In genomic region chr10:126905776-126906703, GRCh38 we compare ENCODE assay signal across 8 cellular contexts. TPM values are rescaled to one million over a fixed set of nuclear protein-coding genes. Genes with fewer than 3 reads are reported as not detected.
A peak's percentile ranks its signal among the peaks of the same experiment; 100 is the strongest.
DNase-seq lines count a peak whose midpoint lies in the region; ATAC-seq and TF ChIP-seq lines count a peak whose summit lies in the region.

No MANE protein-coding gene starts in this region.

- H3K4me1 ChIP-seq in endodermal cell (ENCODE audit: control insufficient read depth, insufficient read depth, low read length) (no peaks in the 10 kb centered on the region), mesodermal cell (ENCODE audit: control insufficient read depth, insufficient read depth, low read length, poor library complexity, severe bottlenecking) (peaks cover 12% of the 10 kb centered on the region), aorta (ENCODE audit: control insufficient read depth in 1 of 2, insufficient read depth in 2 of 2, low read length in 2 of 2) (no peaks in the 10 kb centered on the region)

- H3K9me3 Mint-ChIP-seq in activated naive CD4-positive, alpha-beta T cell treated with anti-CD3 and anti-CD28 coated beads for 36 hours, result no peaks in the 10 kb centered on the region
- H3K9me3 Mint-ChIP-seq in endodermal cell, result no peaks in the 10 kb centered on the region

- no peaks in the 10 kb centered on the region for H3K27me3 ChIP-seq in endodermal cell (ENCODE audit: control insufficient read depth, insufficient read depth, low read length, poor library complexity, severe bottlenecking)
- H3K27me3 ChIP-seq in aorta (ENCODE audit: control insufficient read depth in 1 of 2, insufficient read depth in 2 of 2, low read length in 1 of 2), result no peaks in the 10 kb centered on the region

- H3K27me3 Mint-ChIP-seq in activated naive CD4-positive, alpha-beta T cell treated with anti-CD3 and anti-CD28 coated beads for 36 hours (ENCODE audit: low read depth), result peaks cover 36% of the 10 kb centered on the region
- H3K27me3 Mint-ChIP-seq in endodermal cell (ENCODE audit: insufficient read depth), result peaks cover 1% of the 10 kb centered on the region

- H3K9ac ChIP-seq in endodermal cell (ENCODE audit: extremely low read depth, low read length, poor library complexity, severe bottlenecking), result peak overlapping the region; percentile 77

- intact Hi-C loops in activated naive CD4-positive, alpha-beta T cell treated with anti-CD3 and anti-CD28 coated beads for 36 hours (cut with micrococcal nuclease), result no loop called here
- intact Hi-C loops in aorta (cut with DNase I), result no loop called here

- WGBS in endodermal cell (ENCODE audit: insufficient coverage in 1 of 2, insufficient read length in 1 of 2), 2 experiments, result 5 to 32% methylated on average over 14 to 81 of the region's 84 CpGs
- 3 to 7% methylated on average over 60 to 75 of the region's 84 CpGs for WGBS in mesodermal cell (ENCODE audit: insufficient coverage in 2 of 2), 2 experiments
- WGBS in aorta, 2 donors, result 11% methylated on average over 65 to 84 of the region's 84 CpGs

- H3K36me3 ChIP-seq in endodermal cell (ENCODE audit: control insufficient read depth, insufficient read depth, low read length) (peaks cover 14% of the 10 kb centered on the region), mesodermal cell (ENCODE audit: control insufficient read depth, insufficient read depth, low read length) (peaks cover 25% of the 10 kb centered on the region), aorta (ENCODE audit: control insufficient read depth in 1 of 2, insufficient read depth in 2 of 2, low read length in 1 of 2) (no peaks in the 10 kb centered on the region)

- H3K4me3 ChIP-seq in endodermal cell (ENCODE audit: low read length), result peak overlapping the region; percentile 83
- H3K4me3 ChIP-seq in mesodermal cell (ENCODE audit: extremely low read depth, insufficient read depth, low read length, poor library complexity, severe bottlenecking), result peak overlapping the region; percentile 60
- H3K4me3 ChIP-seq in aorta (ENCODE audit: low read length in 2 of 2), result peak overlapping the region; percentile 92 to 97

- H3K36me3 Mint-ChIP-seq in activated naive CD4-positive, alpha-beta T cell treated with anti-CD3 and anti-CD28 coated beads for 36 hours (ENCODE audit: low read depth), result no peaks in the 10 kb centered on the region
- peaks cover 38% of the 10 kb centered on the region for H3K36me3 Mint-ChIP-seq in endodermal cell (ENCODE audit: low read depth)

- H3K9me3 ChIP-seq in endodermal cell (ENCODE audit: control insufficient read depth, low read length) (no peaks in the 10 kb centered on the region), mesodermal cell (ENCODE audit: control insufficient read depth, low read length) (no peaks in the 10 kb centered on the region), aorta (ENCODE audit: control insufficient read depth, low read length) (no peaks in the 10 kb centered on the region)

- TF ChIP-seq CTCF in endodermal cell (conservative IDR thresholded peaks at IDR 0.05), result no peak

- H3K4me3 Mint-ChIP-seq in activated naive CD4-positive, alpha-beta T cell treated with anti-CD3 and anti-CD28 coated beads for 36 hours, result peak overlapping the region; percentile 38
- peak overlapping the region; percentile 80 for H3K4me3 Mint-ChIP-seq in endodermal cell

- peak; percentile 34 for ATAC-seq in aorta (ENCODE audit: low FRiP score)
- ATAC-seq in HG03135 (IDR thresholded peaks at IDR 0.05; ENCODE audit: unreplicated experiment), result no peak
- no peak for ATAC-seq in GM21723 (IDR thresholded peaks at IDR 0.05; ENCODE audit: unreplicated experiment)

- H3K27ac Mint-ChIP-seq in activated naive CD4-positive, alpha-beta T cell treated with anti-CD3 and anti-CD28 coated beads for 36 hours, result no peak overlapping the region
- peak overlapping the region; percentile 93 for H3K27ac Mint-ChIP-seq in endodermal cell

- CTCF ChIA-PET in activated naive CD4-positive, alpha-beta T cell treated with anti-CD3 and anti-CD28 coated beads for 36 hours (lab: Charles Lee), result no interaction called here

- H3K27ac ChIP-seq in endodermal cell (ENCODE audit: low read depth, low read length), result peak overlapping the region; percentile 38
- peak overlapping the region; percentile 82 for H3K27ac ChIP-seq in mesodermal cell (ENCODE audit: low read depth, low read length, severe bottlenecking)
- H3K27ac ChIP-seq in aorta (ENCODE audit: low read depth in 1 of 2, low read length in 2 of 2), result peak overlapping the region; percentile 2 to 71

- peaks cover 6% of the 10 kb centered on the region for H3K4me1 Mint-ChIP-seq in activated naive CD4-positive, alpha-beta T cell treated with anti-CD3 and anti-CD28 coated beads for 36 hours (ENCODE audit: low read depth)
- peaks cover 37% of the 10 kb centered on the region for H3K4me1 Mint-ChIP-seq in endodermal cell

- no peak for DNase-seq in activated naive CD4-positive, alpha-beta T cell treated with anti-CD3 and anti-CD28 coated beads for 36 hours
- DNase-seq in activated naive CD4-positive, alpha-beta T cell treated with Interleukin-2 at 50 U/mL for 16 hours, result no peak
- DNase-seq in endodermal cell, result peak; percentile 88
- peak; percentile 50 to 82 for DNase-seq in aorta
- DNase-seq in cerebellum (ENCODE audit: low spot score), result no peak

RNA-seq across cellular contexts. Expression of gene DOCK1, which starts 0.8 kb away (rescaled TPM):
- total RNA-seq in activated naive CD4-positive, alpha-beta T cell treated with anti-CD3 and anti-CD28 coated beads for 36 hours, result under 1 TPM; 0.49 to 0.72 TPM
- total RNA-seq in endodermal cell, result 10 to 100 TPM; 72.4 to 89.3 TPM
- 33.7 TPM for polyA plus RNA-seq in endodermal cell (2013, experiment 1 of 2)
- polyA plus RNA-seq in endodermal cell (2013, experiment 2 of 2), result 35.9 TPM
- polyA plus RNA-seq in mesodermal cell (2013, experiment 1 of 2), result 49.4 TPM
- 48.0 TPM for polyA plus RNA-seq in mesodermal cell (2013, experiment 2 of 2)
- total RNA-seq in aorta, result 10 to 100 TPM; 64.6 to 82.6 TPM
- 10 to 100 TPM; 10.9 to 21.9 TPM for polyA plus RNA-seq in aorta
- 47.7 TPM for total RNA-seq in cerebellum

Comparison
In these comparisons a context has a peak if more than half of its experiments do, and no peak if none do; other contexts are left out.
1. DNase-seq: peak in endodermal cell (single experiment) and aorta (2 of 2); none in activated naive CD4-positive, alpha-beta T cell treated with anti-CD3 and anti-CD28 coated beads for 36 hours (single experiment), activated naive CD4-positive, alpha-beta T cell treated with Interleukin-2 at 50 U/mL for 16 hours (single experiment) and cerebellum (single experiment).
2. RNA of gene DOCK1, which starts 0.8 kb away (total RNA-seq): 72.4 to 89.3 TPM in endodermal cell, 64.6 to 82.6 TPM in aorta and 47.7 TPM in cerebellum (single experiment); 0.49 to 0.72 TPM in activated naive CD4-positive, alpha-beta T cell treated with anti-CD3 and anti-CD28 coated beads for 36 hours; every median in the first group is over 10 times any median in the second.
3. Peak in every context shown above with its lines, with median percentiles within 50 percentile points of each other: H3K27ac ChIP-seq and H3K4me3 ChIP-seq.